ENCODE assay signal across 13 cellular contexts in genomic region chr3:14266361-14266760, GRCh38.
DNase-seq lines count a peak whose midpoint lies in the region; ATAC-seq and FAIRE-seq lines count a peak whose summit lies in the region.
"Had no signal": no experiment of that assay in that cellular context is flagged by ENCODE, and none has a peak within 500 bp of the region (broad histone marks: within the 10 kb centered on the region; RNA-seq: fewer than 3 reads in every experiment).

No MANE protein-coding gene starts in this region.

- no peak for FAIRE-seq in HTR-8/SVneo (lab: Jason Lieb, UNC)
- FAIRE-seq: D721Med had no signal

- intact Hi-C loops in left ventricle myocardium superior (cut with micrococcal nuclease), result no loop called here

- peaks cover 2% of the 10 kb centered on the region for H3K27me3 Mint-ChIP-seq in activated T-cell treated with anti-CD3 and anti-CD28 coated beads, Interleukin-2, amount 50 U/mL, for 24 hours

- peak; percentile 73 for DNase-seq in GM04504 (ENCODE audit: low read depth)
- DNase-seq in astrocyte of the hippocampus (ENCODE audit: low read depth, low spot score), result peak; percentile 39
- peak; percentile 69 for DNase-seq in left ventricle myocardium superior
- DNase-seq in skeletal muscle cell (ENCODE audit: low read depth), result peak; percentile 86
- no peak for DNase-seq in HTR-8/SVneo (ENCODE audit: insufficient read length, low spot score)
- DNase-seq in activated T-cell treated with anti-CD3 and anti-CD28 coated beads, Interleukin-2, amount 50 U/mL, for 24 hours, result no peak
- DNase-seq: activated CD4-positive, alpha-beta T cell treated with anti-CD3 and anti-CD28 coated beads for 36 hours; activated effector memory CD4-positive, alpha-beta T cell treated with Interleukin-2 at 50 U/mL for 16 hours; stimulated activated CD4-positive, alpha-beta T cell treated with anti-CD3 and anti-CD28 coated beads, Interleukin-12 subunit alpha, Interleukin-12 subunit beta, amount 100 ng/mL, for 4 hours had no signal

- ATAC-seq in left ventricle myocardium superior (peak; percentile 86), HG03571 (IDR thresholded peaks at IDR 0.05; ENCODE audit: unreplicated experiment) (no peak), GM21723 (IDR thresholded peaks at IDR 0.05; ENCODE audit: unreplicated experiment) (no peak)
- ATAC-seq: activated CD4-positive, alpha-beta T cell treated with anti-CD3 and anti-CD28 coated beads for 36 hours had no signal

- no peak overlapping the region for H3K27ac Mint-ChIP-seq in activated T-cell treated with anti-CD3 and anti-CD28 coated beads, Interleukin-2, amount 50 U/mL, for 24 hours
- H3K27ac Mint-ChIP-seq: activated CD4-positive, alpha-beta T cell treated with anti-CD3 and anti-CD28 coated beads for 36 hours; dendritic cell treated with granulocyte-macrophage colony-stimulating factor and Interleukin-4, amounts not matched to agents 40 ng/mL and 50 ng/mL, for 4 days had no signal

- H3K4me3 ChIP-seq in skeletal muscle cell (ENCODE audit: low read depth, low read length), result no peak overlapping the region

- no peaks in the 10 kb centered on the region for H3K9me3 Mint-ChIP-seq in activated T-cell treated with anti-CD3 and anti-CD28 coated beads, Interleukin-2, amount 50 U/mL, for 24 hours
- H3K9me3 Mint-ChIP-seq: dendritic cell treated with granulocyte-macrophage colony-stimulating factor and Interleukin-4, amounts not matched to agents 40 ng/mL and 50 ng/mL, for 4 days had no signal

- no peaks in the 10 kb centered on the region for H3K36me3 Mint-ChIP-seq in activated T-cell treated with anti-CD3 and anti-CD28 coated beads, Interleukin-2, amount 50 U/mL, for 24 hours (ENCODE audit: low read depth)

- no peak overlapping the region for H3K4me3 Mint-ChIP-seq in activated T-cell treated with anti-CD3 and anti-CD28 coated beads, Interleukin-2, amount 50 U/mL, for 24 hours
- H3K4me3 Mint-ChIP-seq: activated CD4-positive, alpha-beta T cell treated with anti-CD3 and anti-CD28 coated beads for 36 hours; dendritic cell treated with granulocyte-macrophage colony-stimulating factor and Interleukin-4, amounts not matched to agents 40 ng/mL and 50 ng/mL, for 4 days had no signal

- no peaks in the 10 kb centered on the region for H3K4me1 Mint-ChIP-seq in activated T-cell treated with anti-CD3 and anti-CD28 coated beads, Interleukin-2, amount 50 U/mL, for 24 hours (ENCODE audit: low read depth)
- H3K4me1 Mint-ChIP-seq: activated CD4-positive, alpha-beta T cell treated with anti-CD3 and anti-CD28 coated beads for 36 hours had no signal

Comparison
In these comparisons a context has a peak if more than half of its experiments do, and no peak if none do; other contexts are left out.
1. DNase-seq: peak in GM04504 (single experiment), astrocyte of the hippocampus (single experiment), left ventricle myocardium superior (single experiment) and skeletal muscle cell (single experiment); none in HTR-8/SVneo (single experiment) and activated T-cell treated with anti-CD3 and anti-CD28 coated beads, Interleukin-2, amount 50 U/mL, for 24 hours (single experiment).